ENCODE assay signal across 13 cellular contexts in genomic region chr6:34745277-34746103, GRCh38. TPM values are rescaled to one million over a fixed set of nuclear protein-coding genes. Genes with fewer than 3 reads are reported as not detected.
DNase-seq lines count a peak whose midpoint lies in the region; ATAC-seq, FAIRE-seq and TF ChIP-seq lines count a peak whose summit lies in the region.
"Had no signal": no experiment of that assay in that cellular context is flagged by ENCODE, and none has a peak within 500 bp of the region (broad histone marks: within the 10 kb centered on the region; RNA-seq: fewer than 3 reads in every experiment).

No MANE protein-coding gene starts in this region.

- H3K9me3 Mint-ChIP-seq in Calu3 (ENCODE audit: low read depth, unreplicated experiment) (no peaks in the 10 kb centered on the region), astrocyte (ENCODE audit: unreplicated experiment) (no peaks in the 10 kb centered on the region)

- H3K27ac Mint-ChIP-seq in Calu3 (ENCODE audit: unreplicated experiment): peak overlapping the region; percentile 89
- H3K27ac Mint-ChIP-seq in astrocyte (ENCODE audit: unreplicated experiment): peak overlapping the region; percentile 66

- no peak overlapping the region for H3K4ac ChIP-seq in mesenchymal stem cell (ENCODE audit: low read depth in 1 of 2, low read length in 2 of 2)

- H2AFZ ChIP-seq in astrocyte (ENCODE audit: low read depth, low read length) (no peak overlapping the region), mesenchymal stem cell (ENCODE audit: low read depth, low read length) (no peak overlapping the region)

- H4K20me1 ChIP-seq in astrocyte (ENCODE audit: insufficient read depth, low read length): no peaks in the 10 kb centered on the region

- H3K9me3 ChIP-seq in astrocyte (ENCODE audit: insufficient read depth, low read depth, low read length): no peaks in the 10 kb centered on the region
- no peaks in the 10 kb centered on the region for H3K9me3 ChIP-seq in mesenchymal stem cell (ENCODE audit: control insufficient read depth, low read length)
- H3K9me3 ChIP-seq in aorta (ENCODE audit: control insufficient read depth, low read length): no peaks in the 10 kb centered on the region
- H3K9me3 ChIP-seq: uterus had no signal

- H3K79me1 ChIP-seq in mesenchymal stem cell (replicated peaks; ENCODE audit: low read length, poor library complexity, severe bottlenecking): no peaks in the 10 kb centered on the region

- H2BK15ac ChIP-seq in mesenchymal stem cell (ENCODE audit: low read depth, poor library complexity, severe bottlenecking): no peak overlapping the region

- H3K4me3 ChIP-seq in LNCaP clone FGC (ENCODE audit: low read depth, low read length): no peak overlapping the region
- H3K4me3 ChIP-seq in astrocyte (ENCODE audit: insufficient read depth, low read depth, low read length): no peak overlapping the region
- H3K4me3 ChIP-seq in mesenchymal stem cell (ENCODE audit: insufficient read depth in 1 of 2, low read depth in 1 of 2, low read length in 2 of 2): no peak overlapping the region
- no peak overlapping the region for H3K4me3 ChIP-seq in aorta (ENCODE audit: low read length in 2 of 2)
- H3K4me3 ChIP-seq: SK-N-MC, uterus had no signal

- no peak overlapping the region for H2BK5ac ChIP-seq in mesenchymal stem cell (ENCODE audit: low read depth, low read length, poor library complexity, severe bottlenecking)

- no peak overlapping the region for H3K18ac ChIP-seq in mesenchymal stem cell (ENCODE audit: low read depth in 1 of 2, low read length in 2 of 2)

- no peak overlapping the region for H2AK5ac ChIP-seq in mesenchymal stem cell (ENCODE audit: low read length, severe bottlenecking)

- H4K91ac ChIP-seq in mesenchymal stem cell (ENCODE audit: low read length): no peak overlapping the region

- BruUV-seq in Calu3 (replicated peaks; lab: Mats Ljungman, UMichigan): TSS peak; percentile 94

- H3K4me3 Mint-ChIP-seq in Calu3 (ENCODE audit: low read depth, unreplicated experiment) (peak overlapping the region; percentile 50), astrocyte (ENCODE audit: unreplicated experiment) (no peak overlapping the region)

- intact Hi-C loops in Calu3 (cut with micrococcal nuclease; ENCODE audit: unreplicated experiment): loop anchor here (1.0 to 5.0 kb wide), 3 partner anchors 12 to 63 kb away; partner anchors contain the start of genes ILRUN and SNRPC
- intact Hi-C loops in aorta (cut with DNase I): no loop called here

- H3K14ac ChIP-seq in mesenchymal stem cell (ENCODE audit: low read length in 2 of 2): no peak overlapping the region

- no peak overlapping the region for H3K27ac ChIP-seq in astrocyte (ENCODE audit: low read depth, low read length)
- no peak overlapping the region for H3K27ac ChIP-seq in mesenchymal stem cell (ENCODE audit: low read length, poor library complexity, severe bottlenecking)
- no peak overlapping the region for H3K27ac ChIP-seq in aorta (ENCODE audit: low read depth in 1 of 2, low read length in 2 of 2)
- H3K27ac ChIP-seq: SK-N-MC, uterus had no signal

- no peak overlapping the region for H3K4me2 ChIP-seq in astrocyte (ENCODE audit: low read length)
- H3K4me2 ChIP-seq in mesenchymal stem cell (ENCODE audit: low read length, poor library complexity, severe bottlenecking): no peak overlapping the region

- CTCF ChIA-PET in Calu3 (lab: Charles Lee): interaction anchor here (0.6 to 2.9 kb wide), 13 partner anchors 10 to 1066 kb away, joined by 3 to 32 read pairs (median 3); partner anchors contain the start of genes ILRUN and SNRPC

- ATAC-seq in GM19455 (IDR thresholded peaks at IDR 0.05; ENCODE audit: unreplicated experiment) (no peak), aorta (ENCODE audit: low FRiP score) (no peak), omental fat pad (ENCODE audit: low FRiP score) (no peak)

- H3K36me3 Mint-ChIP-seq in Calu3 (ENCODE audit: insufficient read depth, unreplicated experiment) (peaks cover 10% of the 10 kb centered on the region), astrocyte (ENCODE audit: low read depth, unreplicated experiment) (no peaks in the 10 kb centered on the region)

- no peak overlapping the region for H3K23ac ChIP-seq in mesenchymal stem cell (ENCODE audit: low read length in 2 of 2)

- no peak for TF ChIP-seq CTCF in Calu3 (IDR thresholded peaks at IDR 0.05; ENCODE audit: unreplicated experiment)
- no peak for TF ChIP-seq CTCF in LNCaP clone FGC (IDR thresholded peaks at IDR 0.05; ENCODE audit: control insufficient read depth, extremely low read depth, insufficient read depth)
- no peak for TF ChIP-seq CTCF in astrocyte (IDR thresholded peaks at IDR 0.05; ENCODE audit: insufficient read depth, low read depth, low read length)
- TF ChIP-seq CTCF in omental fat pad (IDR thresholded peaks at IDR 0.05): no peak

- no peak overlapping the region for H2BK120ac ChIP-seq in mesenchymal stem cell (ENCODE audit: low read depth, low read length)

- no peaks in the 10 kb centered on the region for H3K79me2 ChIP-seq in astrocyte (ENCODE audit: insufficient read depth, low read length)

- peaks cover 41% of the 10 kb centered on the region for H3K4me1 Mint-ChIP-seq in Calu3 (ENCODE audit: low read depth, unreplicated experiment)
- peaks cover 6% of the 10 kb centered on the region for H3K4me1 Mint-ChIP-seq in astrocyte (ENCODE audit: low read depth, unreplicated experiment)

- no peaks in the 10 kb centered on the region for H3K36me3 ChIP-seq in astrocyte (ENCODE audit: insufficient read depth, low read length)
- H3K36me3 ChIP-seq in mesenchymal stem cell (ENCODE audit: control insufficient read depth in 1 of 2, insufficient read depth in 2 of 2, low read depth in 1 of 2, low read length in 2 of 2): no peaks in the 10 kb centered on the region
- no peaks in the 10 kb centered on the region for H3K36me3 ChIP-seq in aorta (ENCODE audit: control insufficient read depth in 1 of 2, insufficient read depth in 2 of 2, low read length in 1 of 2)
- H3K36me3 ChIP-seq: uterus had no signal

- no peaks in the 10 kb centered on the region for H3K4me1 ChIP-seq in astrocyte (ENCODE audit: insufficient read depth, low read length)
- no peaks in the 10 kb centered on the region for H3K4me1 ChIP-seq in mesenchymal stem cell (ENCODE audit: control insufficient read depth, insufficient read depth, low read depth, low read length)
- H3K4me1 ChIP-seq in aorta (ENCODE audit: control insufficient read depth in 1 of 2, insufficient read depth in 2 of 2, low read length in 2 of 2): no peaks in the 10 kb centered on the region
- H3K4me1 ChIP-seq: uterus had no signal

- no peaks in the 10 kb centered on the region for H3K27me3 Mint-ChIP-seq in Calu3 (ENCODE audit: unreplicated experiment)
- H3K27me3 Mint-ChIP-seq in astrocyte (ENCODE audit: low read depth, unreplicated experiment): no peaks in the 10 kb centered on the region

- WGBS in mesenchymal stem cell: 87% methylated on average over 8 of the region's 10 CpGs
- WGBS in aorta, 2 donors: 80 to 81% methylated on average over 10 of the region's 10 CpGs

- no peak overlapping the region for H4K8ac ChIP-seq in mesenchymal stem cell (ENCODE audit: low read length)

- no peak overlapping the region for H2BK12ac ChIP-seq in mesenchymal stem cell (ENCODE audit: low read length in 2 of 2)

- no peak for FAIRE-seq in astrocyte (lab: Jason Lieb, UNC)
- FAIRE-seq: endothelial cell of umbilical vein had no signal

- H3K27me3 ChIP-seq in astrocyte (ENCODE audit: insufficient read depth, low read length) (no peaks in the 10 kb centered on the region), mesenchymal stem cell (ENCODE audit: control insufficient read depth in 1 of 2, insufficient read depth in 1 of 2, low read length in 2 of 2) (peaks cover 0 to 4% of the 10 kb centered on the region in 2 experiments), aorta (ENCODE audit: control insufficient read depth in 1 of 2, insufficient read depth in 2 of 2, low read length in 1 of 2) (no peaks in the 10 kb centered on the region)
- H3K27me3 ChIP-seq: uterus had no signal

- DNase-seq in Calu3: peak; percentile 94
- peak; percentile 67 for DNase-seq in LNCaP clone FGC (ENCODE audit: low read depth)
- DNase-seq in astrocyte (ENCODE audit: low read depth): peak; percentile 91
- DNase-seq in mesenchymal stem cell: peak; percentile 30
- DNase-seq in NCI-H446 treated with DMSO at 0.1 percent for 48 hours (lab: John Stamatoyannopoulos, UW): no peak
- DNase-seq in aorta: no peak
- no peak for DNase-seq in omental fat pad (ENCODE audit: low spot score)
- DNase-seq: activated effector memory CD4-positive, alpha-beta T cell treated with Interleukin-2 at 50 U/mL for 16 hours; NCI-H1092 treated with DMSO at 0.1 percent for 48 hours; uterus had no signal

- no peak overlapping the region for H3K9ac ChIP-seq in astrocyte (ENCODE audit: low read length)
- no peak overlapping the region for H3K9ac ChIP-seq in mesenchymal stem cell (ENCODE audit: low read length)

RNA-seq across cellular contexts. Expression of gene SNRPC, which starts 11.8 kb away (rescaled TPM):
- total RNA-seq in Calu3 (2022) (221 and 231 TPM in 2 replicates), astrocyte (113 and 123 TPM in 2 replicates), aorta (10 to 100 TPM; 37.6 to 43.5 TPM), omental fat pad (10 to 100 TPM; 30.9 to 65.5 (median 51.5) TPM)
- 147 TPM for polyA plus RNA-seq in mesenchymal stem cell (2013, experiment 1 of 2)
- polyA plus RNA-seq in mesenchymal stem cell (2013, experiment 2 of 2): 153 TPM
- polyA plus RNA-seq in aorta: 100 to 1,000 TPM in 1 of 2 donors, 10 to 100 TPM in 1; 79.3 to 109 TPM

RNA-seq across cellular contexts. Expression of gene BLTP3A, which starts 46.4 kb away (rescaled TPM):
- 33.4 and 34.8 TPM in 2 replicates for total RNA-seq in Calu3 (2022)
- total RNA-seq in astrocyte: 25.0 and 25.1 TPM in 2 replicates
- polyA plus RNA-seq in mesenchymal stem cell (2013, experiment 1 of 2): 3.9 TPM
- 3.7 TPM for polyA plus RNA-seq in mesenchymal stem cell (2013, experiment 2 of 2)
- total RNA-seq in aorta: 10 to 100 TPM; 11.1 to 12.0 TPM
- 1 to 10 TPM; 1.1 to 2.1 TPM for polyA plus RNA-seq in aorta
- total RNA-seq in omental fat pad: 10 to 100 TPM; 11.7 to 19.6 (median 16.0) TPM

RNA-seq across cellular contexts. Expression of gene ILRUN, which starts 48.9 kb away (rescaled TPM):
- total RNA-seq in Calu3 (2022): 137 and 145 TPM in 2 replicates
- 56.0 and 63.3 TPM in 2 replicates for total RNA-seq in astrocyte
- 36.6 TPM for polyA plus RNA-seq in mesenchymal stem cell (2013, experiment 1 of 2)
- polyA plus RNA-seq in mesenchymal stem cell (2013, experiment 2 of 2): 37.6 TPM
- total RNA-seq in aorta: 10 to 100 TPM; 69.7 to 76.6 TPM
- 10 to 100 TPM; 46.7 to 62.2 TPM for polyA plus RNA-seq in aorta
- total RNA-seq in omental fat pad: 10 to 100 TPM; 77.5 to 84.1 (median 80.1) TPM

Comparison
In these comparisons a context has a peak if more than half of its experiments do, and no peak if none do; other contexts are left out.
1. DNase-seq: peak in Calu3 (single experiment), LNCaP clone FGC (single experiment), astrocyte (single experiment) and mesenchymal stem cell (single experiment); none in NCI-H446 treated with DMSO at 0.1 percent for 48 hours (single experiment), aorta (0 of 2) and omental fat pad (single experiment).